ENCODE assay signal across 1 cellular context in the genomic region with DNA sequence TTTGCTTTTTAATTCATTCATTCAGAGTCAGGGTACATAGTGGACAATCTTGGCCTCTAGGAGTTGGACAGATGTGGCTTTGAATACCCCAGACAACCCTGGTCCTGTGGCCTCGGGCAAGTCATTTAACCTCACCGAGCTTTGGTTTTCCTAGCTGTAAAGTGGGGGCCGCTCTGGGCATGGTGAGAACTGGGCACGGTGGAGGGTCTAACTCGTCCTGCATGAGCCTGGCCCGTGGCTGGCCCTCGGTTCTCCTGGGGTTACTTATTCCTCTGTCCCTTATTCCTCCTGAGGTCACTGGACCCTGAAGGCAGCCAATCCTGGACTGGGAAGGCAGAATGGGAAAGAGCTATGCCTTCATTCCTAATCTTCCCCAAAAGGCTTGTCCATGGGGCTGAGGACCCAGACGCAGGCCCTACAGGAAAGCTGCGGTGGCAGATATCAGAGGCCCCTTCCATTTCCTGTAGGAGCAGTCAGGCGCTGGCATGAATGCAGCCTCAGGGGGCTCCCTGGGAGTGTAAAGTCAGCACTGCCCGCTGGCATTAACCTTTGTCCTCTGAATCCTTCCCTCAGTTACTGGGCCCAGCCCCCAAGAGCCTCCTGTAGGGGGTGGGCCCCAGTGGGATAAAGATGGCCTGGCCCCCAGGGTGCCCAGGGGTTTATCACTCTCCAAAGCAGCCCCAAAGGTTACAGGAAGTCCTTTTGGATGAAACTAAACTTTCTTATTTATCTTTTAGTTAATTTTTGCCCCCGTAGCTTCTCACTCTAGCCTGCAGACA.
TF ChIP-seq lines count a peak whose summit lies in the region.

No MANE protein-coding gene starts in this region.

TF ChIP-seq in HepG2, 621 proteins besides CTCF, POLR2A, EP300 and RAD21 (continued from another document and continues in another):
- TF ChIP-seq RNF219 (CRISPR knock-in tag; IDR thresholded peaks at IDR 0.05) (no peak), ZNF230 (CRISPR knock-in tag; IDR thresholded peaks at IDR 0.05) (no peak), KLF13 (CRISPR knock-in tag; IDR thresholded peaks at IDR 0.05) (no peak), ZNF703 (CRISPR knock-in tag; IDR thresholded peaks at IDR 0.05; ENCODE audit: borderline replicate concordance) (no peak), MAFK (conservative IDR thresholded peaks at IDR 0.05 in 1 of 2, IDR thresholded peaks at IDR 0.05 in 1 of 2; ENCODE audit: low read length in 2 of 2) (no peak), FOXA3 (CRISPR knock-in tag; IDR thresholded peaks at IDR 0.05) (no peak), HNRNPL (IDR thresholded peaks at IDR 0.05; ENCODE audit: low read depth, low read length) (0 out of 2 replicates have a peak, but pooled peaks have one; percentile 38), SIN3A (IDR thresholded peaks at IDR 0.05; ENCODE audit: borderline replicate concordance, low read depth, low read length) (no peak), SMAD1 (CRISPR knock-in tag; IDR thresholded peaks at IDR 0.05; ENCODE audit: borderline replicate concordance, low read depth) (no peak), ZNF235 (CRISPR knock-in tag; IDR thresholded peaks at IDR 0.05; ENCODE audit: borderline replicate concordance) (no peak), RBM22 (optimal IDR thresholded peaks at IDR 0.05; ENCODE audit: low read length) (no peak), ZNF350 (CRISPR knock-in tag; IDR thresholded peaks at IDR 0.05; ENCODE audit: borderline replicate concordance, low read depth) (no peak), ZNF841 (CRISPR knock-in tag; IDR thresholded peaks at IDR 0.05; ENCODE audit: borderline replicate concordance) (no peak), ZNF691 (CRISPR knock-in tag; IDR thresholded peaks at IDR 0.05; ENCODE audit: borderline replicate concordance, low read depth) (no peak), ZMYM4 (CRISPR knock-in tag; IDR thresholded peaks at IDR 0.05) (no peak), ZNF547 (CRISPR knock-in tag; IDR thresholded peaks at IDR 0.05) (no peak), ZBTB7B (CRISPR knock-in tag; IDR thresholded peaks at IDR 0.05) (peak; percentile 62; the same call in 1 of the 2 replicates), ZEB1 (IDR thresholded peaks at IDR 0.05; ENCODE audit: insufficient replicate concordance, low read depth) (no peak), ZNF460 (CRISPR knock-in tag; IDR thresholded peaks at IDR 0.05; ENCODE audit: borderline replicate concordance) (no peak), POLR2AphosphoS5 (IDR thresholded peaks at IDR 0.05; ENCODE audit: low read depth, low read length) (no peak), PAXIP1 (CRISPR knock-in tag; conservative IDR thresholded peaks at IDR 0.05) (peak; percentile 66), FOSL2 (CRISPR knock-in tag; IDR thresholded peaks at IDR 0.05) (no peak), PRMT3 (CRISPR knock-in tag; IDR thresholded peaks at IDR 0.05; ENCODE audit: borderline replicate concordance, low read depth) (no peak), ZNF878 (CRISPR knock-in tag; IDR thresholded peaks at IDR 0.05) (no peak), HNRNPK (IDR thresholded peaks at IDR 0.05; ENCODE audit: low read depth, low read length, poor library complexity, severe bottlenecking) (no peak), SP4 (CRISPR knock-in tag; IDR thresholded peaks at IDR 0.05) (no peak), SATB2 (CRISPR knock-in tag; IDR thresholded peaks at IDR 0.05) (no peak), HNRNPLL (IDR thresholded peaks at IDR 0.05; ENCODE audit: low read depth, low read length, poor library complexity, severe bottlenecking) (no peak), ZNF883 (CRISPR knock-in tag; IDR thresholded peaks at IDR 0.05; ENCODE audit: not compliant biosample characterization) (no peak), ARNT2 (CRISPR knock-in tag; IDR thresholded peaks at IDR 0.05; ENCODE audit: low read depth) (no peak)
- TF ChIP-seq, protein P1, sequence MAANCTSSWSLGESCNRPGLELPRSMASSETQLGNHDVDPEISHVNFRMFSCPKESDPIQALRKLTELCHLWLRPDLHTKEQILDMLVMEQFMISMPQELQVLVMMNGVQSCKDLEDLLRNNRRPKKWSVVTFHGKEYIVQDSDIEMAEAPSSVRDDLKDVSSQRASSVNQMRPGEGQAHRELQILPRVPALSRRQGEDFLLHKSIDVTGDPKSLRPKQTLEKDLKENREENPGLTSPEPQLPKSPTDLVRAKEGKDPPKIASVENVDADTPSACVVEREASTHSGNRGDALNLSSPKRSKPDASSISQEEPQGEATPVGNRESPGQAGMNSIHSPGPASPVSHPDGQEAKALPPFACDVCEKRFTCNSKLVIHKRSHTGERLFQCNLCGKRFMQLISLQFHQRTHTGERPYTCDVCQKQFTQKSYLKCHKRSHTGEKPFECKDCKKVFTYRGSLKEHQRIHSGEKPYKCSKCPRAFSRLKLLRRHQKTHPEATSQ (CRISPR knock-in tag; IDR thresholded peaks at IDR 0.05; ENCODE audit: borderline replicate concordance): no peak
- TF ChIP-seq, protein P2, sequence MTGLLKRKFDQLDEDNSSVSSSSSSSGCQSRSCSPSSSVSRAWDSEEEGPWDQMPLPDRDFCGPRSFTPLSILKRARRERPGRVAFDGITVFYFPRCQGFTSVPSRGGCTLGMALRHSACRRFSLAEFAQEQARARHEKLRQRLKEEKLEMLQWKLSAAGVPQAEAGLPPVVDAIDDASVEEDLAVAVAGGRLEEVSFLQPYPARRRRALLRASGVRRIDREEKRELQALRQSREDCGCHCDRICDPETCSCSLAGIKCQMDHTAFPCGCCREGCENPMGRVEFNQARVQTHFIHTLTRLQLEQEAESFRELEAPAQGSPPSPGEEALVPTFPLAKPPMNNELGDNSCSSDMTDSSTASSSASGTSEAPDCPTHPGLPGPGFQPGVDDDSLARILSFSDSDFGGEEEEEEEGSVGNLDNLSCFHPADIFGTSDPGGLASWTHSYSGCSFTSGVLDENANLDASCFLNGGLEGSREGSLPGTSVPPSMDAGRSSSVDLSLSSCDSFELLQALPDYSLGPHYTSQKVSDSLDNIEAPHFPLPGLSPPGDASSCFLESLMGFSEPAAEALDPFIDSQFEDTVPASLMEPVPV (CRISPR knock-in tag; IDR thresholded peaks at IDR 0.05): no peak
- TF ChIP-seq, protein P3, sequence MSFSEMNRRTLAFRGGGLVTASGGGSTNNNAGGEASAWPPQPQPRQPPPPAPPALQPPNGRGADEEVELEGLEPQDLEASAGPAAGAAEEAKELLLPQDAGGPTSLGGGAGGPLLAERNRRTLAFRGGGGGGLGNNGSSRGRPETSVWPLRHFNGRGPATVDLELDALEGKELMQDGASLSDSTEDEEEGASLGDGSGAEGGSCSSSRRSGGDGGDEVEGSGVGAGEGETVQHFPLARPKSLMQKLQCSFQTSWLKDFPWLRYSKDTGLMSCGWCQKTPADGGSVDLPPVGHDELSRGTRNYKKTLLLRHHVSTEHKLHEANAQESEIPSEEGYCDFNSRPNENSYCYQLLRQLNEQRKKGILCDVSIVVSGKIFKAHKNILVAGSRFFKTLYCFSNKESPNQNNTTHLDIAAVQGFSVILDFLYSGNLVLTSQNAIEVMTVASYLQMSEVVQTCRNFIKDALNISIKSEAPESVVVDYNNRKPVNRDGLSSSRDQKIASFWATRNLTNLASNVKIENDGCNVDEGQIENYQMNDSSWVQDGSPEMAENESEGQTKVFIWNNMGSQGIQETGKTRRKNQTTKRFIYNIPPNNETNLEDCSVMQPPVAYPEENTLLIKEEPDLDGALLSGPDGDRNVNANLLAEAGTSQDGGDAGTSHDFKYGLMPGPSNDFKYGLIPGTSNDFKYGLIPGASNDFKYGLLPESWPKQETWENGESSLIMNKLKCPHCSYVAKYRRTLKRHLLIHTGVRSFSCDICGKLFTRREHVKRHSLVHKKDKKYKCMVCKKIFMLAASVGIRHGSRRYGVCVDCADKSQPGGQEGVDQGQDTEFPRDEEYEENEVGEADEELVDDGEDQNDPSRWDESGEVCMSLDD (CRISPR knock-in tag; IDR thresholded peaks at IDR 0.05; ENCODE audit: borderline replicate concordance): no peak
- TF ChIP-seq, protein P4, sequence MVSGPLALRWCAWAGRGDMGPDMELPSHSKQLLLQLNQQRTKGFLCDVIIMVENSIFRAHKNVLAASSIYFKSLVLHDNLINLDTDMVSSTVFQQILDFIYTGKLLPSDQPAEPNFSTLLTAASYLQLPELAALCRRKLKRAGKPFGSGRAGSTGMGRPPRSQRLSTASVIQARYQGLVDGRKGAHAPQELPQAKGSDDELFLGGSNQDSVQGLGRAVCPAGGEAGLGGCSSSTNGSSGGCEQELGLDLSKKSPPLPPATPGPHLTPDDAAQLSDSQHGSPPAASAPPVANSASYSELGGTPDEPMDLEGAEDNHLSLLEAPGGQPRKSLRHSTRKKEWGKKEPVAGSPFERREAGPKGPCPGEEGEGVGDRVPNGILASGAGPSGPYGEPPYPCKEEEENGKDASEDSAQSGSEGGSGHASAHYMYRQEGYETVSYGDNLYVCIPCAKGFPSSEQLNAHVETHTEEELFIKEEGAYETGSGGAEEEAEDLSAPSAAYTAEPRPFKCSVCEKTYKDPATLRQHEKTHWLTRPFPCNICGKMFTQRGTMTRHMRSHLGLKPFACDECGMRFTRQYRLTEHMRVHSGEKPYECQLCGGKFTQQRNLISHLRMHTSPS (CRISPR knock-in tag; IDR thresholded peaks at IDR 0.05; ENCODE audit: low read depth): peak; percentile 79; the same call in 1 of the 2 replicates
- TF ChIP-seq, protein P5, sequence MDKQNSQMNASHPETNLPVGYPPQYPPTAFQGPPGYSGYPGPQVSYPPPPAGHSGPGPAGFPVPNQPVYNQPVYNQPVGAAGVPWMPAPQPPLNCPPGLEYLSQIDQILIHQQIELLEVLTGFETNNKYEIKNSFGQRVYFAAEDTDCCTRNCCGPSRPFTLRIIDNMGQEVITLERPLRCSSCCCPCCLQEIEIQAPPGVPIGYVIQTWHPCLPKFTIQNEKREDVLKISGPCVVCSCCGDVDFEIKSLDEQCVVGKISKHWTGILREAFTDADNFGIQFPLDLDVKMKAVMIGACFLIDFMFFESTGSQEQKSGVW (CRISPR knock-in tag; IDR thresholded peaks at IDR 0.05; ENCODE audit: borderline replicate concordance): no peak
- TF ChIP-seq, protein P6, sequence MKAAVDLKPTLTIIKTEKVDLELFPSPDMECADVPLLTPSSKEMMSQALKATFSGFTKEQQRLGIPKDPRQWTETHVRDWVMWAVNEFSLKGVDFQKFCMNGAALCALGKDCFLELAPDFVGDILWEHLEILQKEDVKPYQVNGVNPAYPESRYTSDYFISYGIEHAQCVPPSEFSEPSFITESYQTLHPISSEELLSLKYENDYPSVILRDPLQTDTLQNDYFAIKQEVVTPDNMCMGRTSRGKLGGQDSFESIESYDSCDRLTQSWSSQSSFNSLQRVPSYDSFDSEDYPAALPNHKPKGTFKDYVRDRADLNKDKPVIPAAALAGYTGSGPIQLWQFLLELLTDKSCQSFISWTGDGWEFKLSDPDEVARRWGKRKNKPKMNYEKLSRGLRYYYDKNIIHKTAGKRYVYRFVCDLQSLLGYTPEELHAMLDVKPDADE (CRISPR knock-in tag; IDR thresholded peaks at IDR 0.05): no peak
- TF ChIP-seq, protein P7, sequence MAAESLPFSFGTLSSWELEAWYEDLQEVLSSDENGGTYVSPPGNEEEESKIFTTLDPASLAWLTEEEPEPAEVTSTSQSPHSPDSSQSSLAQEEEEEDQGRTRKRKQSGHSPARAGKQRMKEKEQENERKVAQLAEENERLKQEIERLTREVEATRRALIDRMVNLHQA (CRISPR knock-in tag; IDR thresholded peaks at IDR 0.05): no peak
